ENCODE assay signal across 8 cellular contexts in the genomic region with DNA sequence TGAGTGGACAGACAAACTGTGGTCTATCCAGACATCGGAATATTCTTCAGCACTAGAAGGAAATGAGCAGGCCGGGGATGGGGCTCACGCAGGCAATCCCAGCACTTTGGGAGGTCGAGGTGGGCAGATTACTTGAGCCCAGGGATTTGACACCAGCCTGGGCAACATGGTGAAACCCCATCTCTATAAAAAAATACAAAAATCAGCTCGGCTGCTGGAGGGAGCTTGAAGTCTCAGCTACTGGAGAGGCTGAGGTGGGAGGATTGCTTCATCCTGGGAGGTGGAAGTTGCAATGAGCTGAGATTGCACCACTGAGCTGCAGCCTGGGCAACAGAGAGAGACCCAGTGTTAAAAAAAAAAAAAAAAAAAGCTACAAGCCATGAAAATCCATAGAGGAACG. TPM values are rescaled to one million over a fixed set of nuclear protein-coding genes. Genes with fewer than 3 reads are reported as not detected.
DNase-seq lines count a peak whose midpoint lies in the region; ATAC-seq and TF ChIP-seq lines count a peak whose summit lies in the region.

No MANE protein-coding gene starts in this region.

- H2AFZ ChIP-seq in GM23338: peak overlapping the region; percentile 95

- no peak for TF ChIP-seq POLR2A in Peyer's patch (IDR thresholded peaks at IDR 0.05)

- no peaks in the 10 kb centered on the region for H3K9me3 ChIP-seq in Peyer's patch

- no peak overlapping the region for H3K4me3 ChIP-seq in GM23338
- H3K4me3 ChIP-seq in Peyer's patch: no peak overlapping the region

- H3K27me3 ChIP-seq in GM23338 (ENCODE audit: insufficient read depth): no peaks in the 10 kb centered on the region
- H3K27me3 ChIP-seq in Peyer's patch: no peaks in the 10 kb centered on the region

- H3K4me1 Mint-ChIP-seq in GM23338 (peaks cover 20% of the 10 kb centered on the region), osteocyte (ENCODE audit: unreplicated experiment) (peaks cover 51% of the 10 kb centered on the region)

- peaks cover 21% of the 10 kb centered on the region for H3K27me3 Mint-ChIP-seq in GM23338 (ENCODE audit: insufficient read depth, low read depth, poor library complexity)
- no peaks in the 10 kb centered on the region for H3K27me3 Mint-ChIP-seq in osteocyte (ENCODE audit: unreplicated experiment)

- no peak overlapping the region for H3K4me2 ChIP-seq in GM23338

- H3K79me2 ChIP-seq in GM23338 (replicated peaks; ENCODE audit: insufficient read depth): no peaks in the 10 kb centered on the region

- no peaks in the 10 kb centered on the region for H3F3A ChIP-seq in GM23338 (replicated peaks; ENCODE audit: low read depth)

- H3K36me3 Mint-ChIP-seq in GM23338 (ENCODE audit: low read depth) (peaks cover 1% of the 10 kb centered on the region; the same call in 2 of the 3 replicates), osteocyte (ENCODE audit: unreplicated experiment) (no peaks in the 10 kb centered on the region)

- no peak for DNase-seq in GM23338 (ENCODE audit: low spot score)
- peak in 2 of 3 donors; percentile 11 to 44 for DNase-seq in Peyer's patch
- no peak for DNase-seq in osteocyte (ENCODE audit: extremely low spot score, unreplicated experiment)
- no peak for DNase-seq in NCI-H2029 (lab: John Stamatoyannopoulos, UW)
- no peak for DNase-seq in germinal center (ENCODE audit: low spot score)
- DNase-seq in stimulated activated CD4-positive, alpha-beta T cell treated with anti-CD3 and anti-CD28 coated beads, Interleukin-4, amount 100 ng/mL, for 4 hours: no peak

- ATAC-seq in GM23338: no peak
- peak; percentile 16 for ATAC-seq in esophagus mucosa
- ATAC-seq in GM19035 (IDR thresholded peaks at IDR 0.05; ENCODE audit: unreplicated experiment): no peak

- peak overlapping the region; percentile 96 for H3K27ac Mint-ChIP-seq in GM23338
- peak overlapping the region; percentile 90 for H3K27ac Mint-ChIP-seq in osteocyte (ENCODE audit: unreplicated experiment)

- no peak for TF ChIP-seq CTCF in GM23338 (conservative IDR thresholded peaks at IDR 0.05; ENCODE audit: low read depth in 2 of 2)
- no peak for TF ChIP-seq CTCF in Peyer's patch (IDR thresholded peaks at IDR 0.05)
- TF ChIP-seq CTCF in osteocyte (IDR thresholded peaks at IDR 0.05): no peak

- no peaks in the 10 kb centered on the region for H3K36me3 ChIP-seq in GM23338 (ENCODE audit: insufficient read depth)
- H3K36me3 ChIP-seq in Peyer's patch: no peaks in the 10 kb centered on the region

- H3K4me3 Mint-ChIP-seq in GM23338 (no peak overlapping the region), osteocyte (ENCODE audit: unreplicated experiment) (no peak overlapping the region)

- no peak overlapping the region for H3K27ac ChIP-seq in GM23338 (ENCODE audit: low read depth)
- peak overlapping the region in 1 of 4 donors; percentile 19 for H3K27ac ChIP-seq in Peyer's patch

- H3K9me2 ChIP-seq in GM23338 (ENCODE audit: insufficient read depth): peaks cover 1% of the 10 kb centered on the region; the same call in 1 of the 2 replicates

- peaks cover 11% of the 10 kb centered on the region; the same call in 1 of the 2 replicates for H3K4me1 ChIP-seq in GM23338 (ENCODE audit: insufficient read depth)
- H3K4me1 ChIP-seq in Peyer's patch: peaks cover 0 to 40% (median 9%) of the 10 kb centered on the region in 4 donors

- peaks cover 2% of the 10 kb centered on the region; the same call in 2 of the 3 replicates for H3K9me3 Mint-ChIP-seq in GM23338
- no peaks in the 10 kb centered on the region for H3K9me3 Mint-ChIP-seq in osteocyte (ENCODE audit: unreplicated experiment)

- H4K20me1 ChIP-seq in GM23338 (replicated peaks; ENCODE audit: insufficient read depth): no peaks in the 10 kb centered on the region

TF ChIP-seq in GM23338, 12 proteins besides CTCF, POLR2A, EP300 and RAD21 (continues in another document):
- no peak for TF ChIP-seq EZH2phosphoT487 (IDR thresholded peaks at IDR 0.05; ENCODE audit: unreplicated experiment)
- no peak for TF ChIP-seq ZNF331 (CRISPR knock-in tag; IDR thresholded peaks at IDR 0.05; ENCODE audit: low read depth)
- no peak for TF ChIP-seq STAT1 (IDR thresholded peaks at IDR 0.05; ENCODE audit: unreplicated experiment)
- TF ChIP-seq ZNF114 (CRISPR knock-in tag; IDR thresholded peaks at IDR 0.05): no peak
- TF ChIP-seq NANOG (IDR thresholded peaks at IDR 0.05; ENCODE audit: borderline replicate concordance): no peak
- TF ChIP-seq, protein P1, sequence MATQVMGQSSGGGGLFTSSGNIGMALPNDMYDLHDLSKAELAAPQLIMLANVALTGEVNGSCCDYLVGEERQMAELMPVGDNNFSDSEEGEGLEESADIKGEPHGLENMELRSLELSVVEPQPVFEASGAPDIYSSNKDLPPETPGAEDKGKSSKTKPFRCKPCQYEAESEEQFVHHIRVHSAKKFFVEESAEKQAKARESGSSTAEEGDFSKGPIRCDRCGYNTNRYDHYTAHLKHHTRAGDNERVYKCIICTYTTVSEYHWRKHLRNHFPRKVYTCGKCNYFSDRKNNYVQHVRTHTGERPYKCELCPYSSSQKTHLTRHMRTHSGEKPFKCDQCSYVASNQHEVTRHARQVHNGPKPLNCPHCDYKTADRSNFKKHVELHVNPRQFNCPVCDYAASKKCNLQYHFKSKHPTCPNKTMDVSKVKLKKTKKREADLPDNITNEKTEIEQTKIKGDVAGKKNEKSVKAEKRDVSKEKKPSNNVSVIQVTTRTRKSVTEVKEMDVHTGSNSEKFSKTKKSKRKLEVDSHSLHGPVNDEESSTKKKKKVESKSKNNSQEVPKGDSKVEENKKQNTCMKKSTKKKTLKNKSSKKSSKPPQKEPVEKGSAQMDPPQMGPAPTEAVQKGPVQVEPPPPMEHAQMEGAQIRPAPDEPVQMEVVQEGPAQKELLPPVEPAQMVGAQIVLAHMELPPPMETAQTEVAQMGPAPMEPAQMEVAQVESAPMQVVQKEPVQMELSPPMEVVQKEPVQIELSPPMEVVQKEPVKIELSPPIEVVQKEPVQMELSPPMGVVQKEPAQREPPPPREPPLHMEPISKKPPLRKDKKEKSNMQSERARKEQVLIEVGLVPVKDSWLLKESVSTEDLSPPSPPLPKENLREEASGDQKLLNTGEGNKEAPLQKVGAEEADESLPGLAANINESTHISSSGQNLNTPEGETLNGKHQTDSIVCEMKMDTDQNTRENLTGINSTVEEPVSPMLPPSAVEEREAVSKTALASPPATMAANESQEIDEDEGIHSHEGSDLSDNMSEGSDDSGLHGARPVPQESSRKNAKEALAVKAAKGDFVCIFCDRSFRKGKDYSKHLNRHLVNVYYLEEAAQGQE (IDR thresholded peaks at IDR 0.05; ENCODE audit: unreplicated experiment): no peak
- TF ChIP-seq ETS1 (IDR thresholded peaks at IDR 0.05): no peak
- TF ChIP-seq JUNB (IDR thresholded peaks at IDR 0.05; ENCODE audit: unreplicated experiment): no peak
- TF ChIP-seq CREB1 (CRISPR knock-in tag; IDR thresholded peaks at IDR 0.05; ENCODE audit: low read depth): no peak
- TF ChIP-seq EZH2 (IDR thresholded peaks at IDR 0.05; ENCODE audit: low read depth, unreplicated experiment): no peak

RNA-seq across cellular contexts. Expression of gene CTSD, which starts 8.0 kb away (rescaled TPM):
- total RNA-seq in GM23338 (2014; rRNA removed; shearing (Covaris generic)): 198 and 251 TPM in 2 replicates
- polyA plus RNA-seq in GM23338 (2016; fragmentation: Nextera tagmentation; extraction: Ambion mirVana): 67.1 and 73.6 TPM in 2 replicates
- 1,000 to 10,000 TPM in 2 of 4 donors, 100 to 1,000 TPM in 2; 129 to 1,688 (median 1,221) TPM for total RNA-seq in Peyer's patch
- total RNA-seq in esophagus mucosa: 583 TPM
- total RNA-seq in osteocyte: 2,062 and 2,147 TPM in 2 replicates

RNA-seq across cellular contexts. Expression of gene IFITM10, which starts 21.3 kb away (rescaled TPM):
- total RNA-seq in GM23338 (2014; rRNA removed; shearing (Covaris generic)): not detected in 2 replicates
- polyA plus RNA-seq in GM23338 (2016; fragmentation: Nextera tagmentation; extraction: Ambion mirVana): 0.06 TPM in 1 of 2 replicates, not detected in the other
- 1 to 10 TPM in 3 of 4 donors, under 1 TPM in 1; 0.88 to 5.0 (median 3.4) TPM for total RNA-seq in Peyer's patch
- total RNA-seq in esophagus mucosa: 0.96 TPM
- total RNA-seq in osteocyte: 13.5 and 24.0 TPM in 2 replicates

Comparison
In these comparisons a context has a peak if more than half of its experiments do, and no peak if none do; other contexts are left out.
1. DNase-seq: peak in Peyer's patch (2 of 3); none in GM23338 (single experiment), osteocyte (single experiment), NCI-H2029 (single experiment), germinal center (single experiment) and stimulated activated CD4-positive, alpha-beta T cell treated with anti-CD3 and anti-CD28 coated beads, Interleukin-4, amount 100 ng/mL, for 4 hours (0 of 2).